Comparison of ENCODE assay signal across 22 cellular contexts in genomic region chr17:13029340-13029739, GRCh38. TPM values are rescaled to one million over a fixed set of nuclear protein-coding genes. Genes with fewer than 3 reads are reported as not detected.
A peak's percentile ranks its signal among the peaks of the same experiment; 100 is the strongest.
DNase-seq lines count a peak whose midpoint lies in the region; FAIRE-seq and TF ChIP-seq lines count a peak whose summit lies in the region.
"Had no signal": no experiment of that assay in that cellular context is flagged by ENCODE, and none has a peak within 500 bp of the region (broad histone marks: within the 10 kb centered on the region; RNA-seq: fewer than 3 reads in every experiment).

No MANE protein-coding gene starts in this region.

- no peak for TF ChIP-seq POLR2A in breast epithelium (IDR thresholded peaks at IDR 0.05)

- H3K9me3 ChIP-seq in astrocyte (ENCODE audit: insufficient read depth, low read depth, low read length) = no peaks in the 10 kb centered on the region
- H3K9me3 ChIP-seq in neural progenitor cell (ENCODE audit: low read depth) = no peaks in the 10 kb centered on the region
- H3K9me3 ChIP-seq in breast epithelium = no peaks in the 10 kb centered on the region
- H3K9me3 ChIP-seq: A549, HAP-1 had no signal

- TF ChIP-seq CTCF in astrocyte (IDR thresholded peaks at IDR 0.05; ENCODE audit: insufficient read depth, low read depth, low read length) (no peak), neural progenitor cell (IDR thresholded peaks at IDR 0.05) (no peak), breast epithelium (IDR thresholded peaks at IDR 0.05) (no peak)

- H3K4me2 ChIP-seq in astrocyte (ENCODE audit: low read length) (no peak overlapping the region), neural progenitor cell (peak overlapping the region; percentile 14)
- H3K4me2 ChIP-seq: A549 had no signal

- no peaks in the 10 kb centered on the region for H4K20me1 ChIP-seq in astrocyte (ENCODE audit: insufficient read depth, low read length)
- no peaks in the 10 kb centered on the region for H4K20me1 ChIP-seq in neural progenitor cell (ENCODE audit: low read depth)

- H3F3A ChIP-seq in neural progenitor cell (ENCODE audit: low read depth) = peaks cover 19% of the 10 kb centered on the region

- DNase-seq in NCI-H82 (lab: John Stamatoyannopoulos, UW) = peak; percentile 13
- DNase-seq in NCI-H82 treated with DMSO at 0.1 percent for 48 hours (lab: John Stamatoyannopoulos, UW; ENCODE audit: unreplicated experiment) = no peak
- DNase-seq in astrocyte (ENCODE audit: low read depth) = no peak
- DNase-seq in neural progenitor cell (ENCODE audit: low spot score) = peak; percentile 52
- DNase-seq in NCI-H2196 treated with DMSO at 0.1 percent for 48 hours (lab: John Stamatoyannopoulos, UW; ENCODE audit: unreplicated experiment) = no peak
- DNase-seq in breast epithelium (ENCODE audit: low spot score in 2 of 2) = no peak
- DNase-seq in AML-193 (lab: John Stamatoyannopoulos, UW) = no peak
- DNase-seq: 8988T; ACHN; C1 segment of cervical spinal cord; Calu3; CD4-positive, alpha-beta memory T cell; COR-L47; DND-41; GDM1; GM23248; HFFc6 had no signal

- FAIRE-seq in astrocyte (lab: Jason Lieb, UNC) = no peak
- FAIRE-seq: A549, GM12878, GM19239, H54 had no signal

- H2AFZ ChIP-seq in astrocyte (ENCODE audit: low read depth, low read length) = no peak overlapping the region
- H2AFZ ChIP-seq in neural progenitor cell (replicated peaks) = no peak overlapping the region
- H2AFZ ChIP-seq: GM23248 had no signal

- peaks cover 2% of the 10 kb centered on the region for H3K27me3 ChIP-seq in astrocyte (ENCODE audit: insufficient read depth, low read length)
- H3K27me3 ChIP-seq in neural progenitor cell = no peaks in the 10 kb centered on the region
- no peaks in the 10 kb centered on the region for H3K27me3 ChIP-seq in breast epithelium

- H3K4me1 Mint-ChIP-seq in astrocyte (ENCODE audit: low read depth, unreplicated experiment) (no peaks in the 10 kb centered on the region), neural progenitor cell (peaks cover 15% of the 10 kb centered on the region)

- H3K36me3 ChIP-seq in astrocyte (ENCODE audit: insufficient read depth, low read length) (no peaks in the 10 kb centered on the region), neural progenitor cell (no peaks in the 10 kb centered on the region), breast epithelium (no peaks in the 10 kb centered on the region)
- H3K36me3 ChIP-seq: HAP-1 had no signal

- H3K9me3 Mint-ChIP-seq in astrocyte (ENCODE audit: unreplicated experiment) (no peaks in the 10 kb centered on the region), neural progenitor cell (peaks cover 3% of the 10 kb centered on the region)
- H3K9me3 Mint-ChIP-seq: HFFc6 had no signal

- H3K36me3 Mint-ChIP-seq in astrocyte (ENCODE audit: low read depth, unreplicated experiment) (no peaks in the 10 kb centered on the region), neural progenitor cell (no peaks in the 10 kb centered on the region)
- H3K36me3 Mint-ChIP-seq: CD4-positive, alpha-beta memory T cell had no signal

- peak overlapping the region; percentile 67 for H3K27ac Mint-ChIP-seq in astrocyte (ENCODE audit: unreplicated experiment)
- no peak overlapping the region for H3K27ac Mint-ChIP-seq in neural progenitor cell
- H3K27ac Mint-ChIP-seq: CD4-positive, alpha-beta memory T cell; HFFc6 had no signal

- H3K27me3 Mint-ChIP-seq in astrocyte (ENCODE audit: low read depth, unreplicated experiment) = peaks cover 9% of the 10 kb centered on the region
- H3K27me3 Mint-ChIP-seq in neural progenitor cell (ENCODE audit: insufficient read depth, low read depth) = peaks cover 7% of the 10 kb centered on the region

- intact Hi-C loops in breast epithelium (cut with DNase I; ENCODE audit: low total_unique reads) = no loop called here

- H3K4me3 ChIP-seq in astrocyte (ENCODE audit: insufficient read depth, low read depth, low read length) (no peak overlapping the region), neural progenitor cell (no peak overlapping the region), breast epithelium (no peak overlapping the region)
- H3K4me3 ChIP-seq: A549, GM12878, GM23248, HAP-1 had no signal

- H3K4me1 ChIP-seq in astrocyte (ENCODE audit: insufficient read depth, low read length) (no peaks in the 10 kb centered on the region), neural progenitor cell (peaks cover 11% of the 10 kb centered on the region), breast epithelium (no peaks in the 10 kb centered on the region)

- H3K4me3 Mint-ChIP-seq in astrocyte (ENCODE audit: unreplicated experiment) (no peak overlapping the region), neural progenitor cell (no peak overlapping the region)
- H3K4me3 Mint-ChIP-seq: CD4-positive, alpha-beta memory T cell; HFFc6 had no signal

- no peak overlapping the region for H3K9ac ChIP-seq in astrocyte (ENCODE audit: low read length)
- H3K9ac ChIP-seq in neural progenitor cell = no peak overlapping the region
- H3K9ac ChIP-seq: GM23248 had no signal

- no peaks in the 10 kb centered on the region for H3K79me2 ChIP-seq in astrocyte (ENCODE audit: insufficient read depth, low read length)
- H3K79me2 ChIP-seq in neural progenitor cell (ENCODE audit: low read depth) = no peaks in the 10 kb centered on the region

- H3K27ac ChIP-seq in astrocyte (ENCODE audit: low read depth, low read length) (no peak overlapping the region), neural progenitor cell (peak overlapping the region; percentile 84), breast epithelium (no peak overlapping the region)
- H3K27ac ChIP-seq: A549, GM23248 had no signal

RNA-seq across cellular contexts. Expression of gene ELAC2, which starts 11.5 kb away (rescaled TPM):
- total RNA-seq in astrocyte (61.2 and 63.2 TPM in 2 replicates), neural progenitor cell (ENCODE audit: low replicate concordance) (70.5 and 82.3 TPM in 2 replicates), breast epithelium (10 to 100 TPM; 67.2 to 83.0 (median 76.4) TPM)

Comparison
In these comparisons a context has a peak if more than half of its experiments do, and no peak if none do; other contexts are left out.
1. DNase-seq: peak in NCI-H82 (single experiment) and neural progenitor cell (single experiment); none in NCI-H82 treated with DMSO at 0.1 percent for 48 hours (single experiment), astrocyte (single experiment), NCI-H2196 treated with DMSO at 0.1 percent for 48 hours (single experiment), breast epithelium (0 of 2) and AML-193 (0 of 2).